Comparison of ENCODE assay signal across 8 cellular contexts in genomic region chr12:49777800-49778748, GRCh38. TPM values are rescaled to one million over a fixed set of nuclear protein-coding genes. Genes with fewer than 3 reads are reported as not detected.
A peak's percentile ranks its signal among the peaks of the same experiment; 100 is the strongest.
DNase-seq lines count a peak whose midpoint lies in the region; ATAC-seq lines count a peak whose summit lies in the region.

No MANE protein-coding gene starts in this region.

- 46 to 51% methylated on average over 19 of the region's 19 CpGs for WGBS in aorta, 2 donors

- intact Hi-C loops in aorta (cut with DNase I): loop anchor here in 1 of 2 donors (2.0 to 10.0 kb wide), 2 partner anchors 61 to 277 kb away; partner anchors contain the start of gene ASIC1

- no peaks in the 10 kb centered on the region for H3K9me3 ChIP-seq in aorta (ENCODE audit: control insufficient read depth, low read length)

- no peaks in the 10 kb centered on the region for H3K4me1 ChIP-seq in aorta (ENCODE audit: control insufficient read depth in 1 of 2, insufficient read depth in 2 of 2, low read length in 2 of 2)

- no peak overlapping the region for H3K4me3 ChIP-seq in aorta (ENCODE audit: low read length in 2 of 2)

- no peak for ATAC-seq in aorta (ENCODE audit: low FRiP score)

- H3K36me3 ChIP-seq in aorta (ENCODE audit: control insufficient read depth in 1 of 2, insufficient read depth in 2 of 2, low read length in 1 of 2): no peaks in the 10 kb centered on the region

- no peaks in the 10 kb centered on the region for H3K27me3 ChIP-seq in aorta (ENCODE audit: control insufficient read depth in 1 of 2, insufficient read depth in 2 of 2, low read length in 1 of 2)

- peak; percentile 43 for DNase-seq in COLO668 (lab: John Stamatoyannopoulos, UW; ENCODE audit: unreplicated experiment)
- peak; percentile 71 for DNase-seq in HT-29 (ENCODE audit: low spot score)
- DNase-seq in T-helper 22 cell (ENCODE audit: low read depth): peak; percentile 42
- DNase-seq in amniotic epithelial cell (ENCODE audit: low read depth): peak; percentile 23
- DNase-seq in iPS-NIHi7 (ENCODE audit: extremely low spot score): peak; percentile 94
- DNase-seq in stimulated activated CD4-positive, alpha-beta T cell treated with anti-CD3 and anti-CD28 coated beads, Interleukin-2, amount 100 ng/mL, for 4 hours (ENCODE audit: low read depth): peak; percentile 64
- no peak for DNase-seq in aorta
- DNase-seq in DMS153 (lab: John Stamatoyannopoulos, UW): no peak

- H3K27ac ChIP-seq in aorta (ENCODE audit: low read depth in 1 of 2, low read length in 2 of 2): no peak overlapping the region

RNA-seq across cellular contexts. Expression of gene TMBIM6, which starts 36.7 kb away (rescaled TPM):
- total RNA-seq in HT-29 (2014; rRNA removed; shearing (Covaris generic)): 409 and 478 TPM in 2 replicates
- total RNA-seq in aorta: 100 to 1,000 TPM; 290 to 325 TPM
- polyA plus RNA-seq in aorta: 100 to 1,000 TPM; 114 to 163 TPM

RNA-seq across cellular contexts. Expression of gene NCKAP5L, which starts 50.1 kb away (rescaled TPM):
- total RNA-seq in HT-29 (2014; rRNA removed; shearing (Covaris generic)): 16.4 and 19.3 TPM in 2 replicates
- total RNA-seq in aorta: 10 to 100 TPM; 22.2 to 38.7 TPM
- polyA plus RNA-seq in aorta: 10 to 100 TPM in 1 of 2 donors, 1 to 10 TPM in 1; 3.5 to 14.8 TPM

Comparison
In these comparisons a context has a peak if more than half of its experiments do, and no peak if none do; other contexts are left out.
1. DNase-seq: peak in COLO668 (single experiment), HT-29 (single experiment), T-helper 22 cell (single experiment), amniotic epithelial cell (single experiment), iPS-NIHi7 (single experiment) and stimulated activated CD4-positive, alpha-beta T cell treated with anti-CD3 and anti-CD28 coated beads, Interleukin-2, amount 100 ng/mL, for 4 hours (single experiment); none in aorta (0 of 2) and DMS153 (single experiment).